In genomic region chr17:17800504-17801021, GRCh38 we compare ENCODE assay signal across 18 cellular contexts. TPM values are rescaled to one million over a fixed set of nuclear protein-coding genes. Genes with fewer than 3 reads are reported as not detected.
DNase-seq lines count a peak whose midpoint lies in the region; ATAC-seq, FAIRE-seq and TF ChIP-seq lines count a peak whose summit lies in the region.
"Had no signal": no experiment of that assay in that cellular context is flagged by ENCODE, and none has a peak within 500 bp of the region (broad histone marks: within the 10 kb centered on the region; RNA-seq: fewer than 3 reads in every experiment).

No MANE protein-coding gene starts in this region.

- H2AFZ ChIP-seq in mammary epithelial cell (ENCODE audit: low read depth, low read length) = no peak overlapping the region
- H2AFZ ChIP-seq in H1 (ENCODE audit: low read length) = no peak overlapping the region

- 88% methylated on average over 11 of the region's 12 CpGs for WGBS in mammary epithelial cell (ENCODE audit: low coverage, missing lambda C conversion rate)
- 93% methylated on average over 12 of the region's 12 CpGs; no CpG with 5 or more reads in 1 of the 2 experiments for WGBS in H1 (ENCODE audit: extremely low coverage in 1 of 2, insufficient coverage in 1 of 2, insufficient read length in 1 of 2, insufficient replicate concordance in 2 of 2, low coverage in 1 of 2, low lambda C conversion rate in 2 of 2, missing lambda C conversion rate in 1 of 2), 2 experiments
- WGBS in psoas muscle, 3 donors = 84 to 89% (median 88%) methylated on average over 12 of the region's 12 CpGs
- 84% methylated on average over 5 of the region's 12 CpGs for WGBS in suprapubic skin

- H3K4me3 ChIP-seq in mammary epithelial cell (replicated peaks in 1 of 3; ENCODE audit: insufficient read depth in 1 of 3, low read depth in 2 of 3, low read length in 3 of 3) = no peak overlapping the region
- H3K4me3 ChIP-seq in H1 (ENCODE audit: extremely low read depth in 1 of 4, insufficient read depth in 2 of 4, low read depth in 3 of 4, low read length in 4 of 4) = no peak overlapping the region
- H3K4me3 ChIP-seq in psoas muscle = no peak overlapping the region
- no peak overlapping the region for H3K4me3 ChIP-seq in suprapubic skin
- H3K4me3 ChIP-seq: BLaER1 treated with 17β-estradiol and CSF1 and Interleukin-3, amounts not matched to agents 10 nM and 100 nM had no signal

- H3K23ac ChIP-seq in H1 (ENCODE audit: insufficient read length) = no peak overlapping the region

- H3K79me2 ChIP-seq in mammary epithelial cell (ENCODE audit: insufficient read depth, low read length) (peaks cover 2% of the 10 kb centered on the region), H1 (ENCODE audit: control insufficient read depth in 1 of 2, insufficient read depth in 2 of 2, low read length in 2 of 2) (no peaks in the 10 kb centered on the region)

- no peaks in the 10 kb centered on the region for H3K27me3 ChIP-seq in mammary epithelial cell (ENCODE audit: insufficient read depth, low read length)
- H3K27me3 ChIP-seq in H1 (replicated peaks in 1 of 4; ENCODE audit: control insufficient read depth in 3 of 4, extremely low read depth in 1 of 4, insufficient read depth in 3 of 4, low read length in 3 of 4) = no peaks in the 10 kb centered on the region
- H3K27me3 ChIP-seq in psoas muscle (ENCODE audit: insufficient read depth in 3 of 3, low read length in 2 of 3) = no peaks in the 10 kb centered on the region
- H3K27me3 ChIP-seq in suprapubic skin = no peaks in the 10 kb centered on the region

- peaks cover 5% of the 10 kb centered on the region for H3K4me1 ChIP-seq in mammary epithelial cell (ENCODE audit: insufficient read depth, low read length)
- peaks cover 0 to 9% (median 0%) of the 10 kb centered on the region in 4 experiments; a peak in 3 of 7 replicates for H3K4me1 ChIP-seq in H1 (replicated peaks in 1 of 4; ENCODE audit: control insufficient read depth in 3 of 4, insufficient read depth in 4 of 4, low read length in 3 of 4)
- peaks cover 4% of the 10 kb centered on the region for H3K4me1 ChIP-seq in psoas muscle
- peaks cover 4% of the 10 kb centered on the region for H3K4me1 ChIP-seq in suprapubic skin

- no peaks in the 10 kb centered on the region for H3K79me1 ChIP-seq in H1 (ENCODE audit: low read depth, low read length)

- no peaks in the 10 kb centered on the region for H3K27me3 Mint-ChIP-seq in MCF 10A (ENCODE audit: insufficient read depth, unreplicated experiment)

- H3K9me3 Mint-ChIP-seq in MCF 10A (ENCODE audit: unreplicated experiment) = no peaks in the 10 kb centered on the region

- peak; percentile 24 to 49; a peak in 3 of 4 replicates for TF ChIP-seq RAD21 in H1 (IDR thresholded peaks at IDR 0.05 in 1 of 2, conservative IDR thresholded peaks at IDR 0.05 in 1 of 2; ENCODE audit: low read depth in 2 of 2, low read length in 2 of 2)

- H4K91ac ChIP-seq in H1 (replicated peaks; ENCODE audit: insufficient read length, low read length) = no peak overlapping the region

- H2BK15ac ChIP-seq in H1 (ENCODE audit: low read length) = no peak overlapping the region

- peaks cover 59% of the 10 kb centered on the region for H3K36me3 Mint-ChIP-seq in MCF 10A (ENCODE audit: insufficient read depth, unreplicated experiment)

- no peak overlapping the region for H3K4ac ChIP-seq in H1 (replicated peaks; ENCODE audit: insufficient read length, low read depth, low read length)

- H3K23me2 ChIP-seq in H1 (ENCODE audit: low read depth, low read length) = no peaks in the 10 kb centered on the region

- POLR2A ChIA-PET in MCF 10A (lab: Yijun Ruan, JAX) (interaction anchor here (1.1 kb wide), 1 partner anchor 36 kb away, joined by 5 read pairs; the partner anchor contains the start of gene SREBF1), H1 (lab: Charles Lee; ENCODE audit: partially characterized antibody) (interaction anchor here (0.7 to 3.0 kb wide), 5 partner anchors 9 to 36 kb away, joined by 3 to 14 read pairs (median 5); partner anchors contain the start of gene SREBF1)

- peaks cover 2% of the 10 kb centered on the region for H3K4me1 Mint-ChIP-seq in MCF 10A (ENCODE audit: insufficient read depth, unreplicated experiment)

- TF ChIP-seq CTCF in MCF 10A (IDR thresholded peaks at IDR 0.05; ENCODE audit: unreplicated experiment) = no peak
- TF ChIP-seq CTCF in mammary epithelial cell (conservative IDR thresholded peaks at IDR 0.05 in 1 of 2, IDR thresholded peaks at IDR 0.05 in 1 of 2; ENCODE audit: extremely low read depth in 1 of 2, insufficient read depth in 1 of 2, low read depth in 1 of 2, low read length in 2 of 2) = no peak
- peak; percentile 9 to 25 (median 23) for TF ChIP-seq CTCF in H1 (IDR thresholded peaks at IDR 0.05; ENCODE audit: control extremely low read depth in 1 of 3, insufficient read depth in 1 of 3, low read depth in 1 of 3, low read length in 3 of 3)
- no peak for TF ChIP-seq CTCF in psoas muscle (IDR thresholded peaks at IDR 0.05)
- no peak for TF ChIP-seq CTCF in suprapubic skin (IDR thresholded peaks at IDR 0.05)

- H3K9me3 ChIP-seq in mammary epithelial cell (replicated peaks; ENCODE audit: insufficient read depth, low read length) (no peaks in the 10 kb centered on the region), H1 (ENCODE audit: insufficient read depth in 2 of 2, low read depth in 1 of 2, low read length in 1 of 2) (no peaks in the 10 kb centered on the region), psoas muscle (no peaks in the 10 kb centered on the region), suprapubic skin (no peaks in the 10 kb centered on the region)
- H3K9me3 ChIP-seq: BLaER1 treated with 17β-estradiol and CSF1 and Interleukin-3, amounts not matched to agents 10 nM and 100 nM had no signal

- FAIRE-seq in HTR-8/SVneo (lab: Jason Lieb, UNC) = peak; percentile 31
- no peak for FAIRE-seq in H1 (lab: Jason Lieb, UNC)
- FAIRE-seq: H54 had no signal

- CTCF ChIA-PET in MCF 10A (lab: Yijun Ruan, JAX) (interaction anchor here (1.1 kb wide), 1 partner anchor 11 kb away, joined by 4 read pairs; no protein-coding TSS in a partner anchor), mammary epithelial cell (lab: Charles Lee; ENCODE audit: low non-redundant PET) (no interaction called here), H1 (lab: Charles Lee; ENCODE audit: partially characterized antibody) (interaction anchor here (0.7 to 3.0 kb wide), 16 partner anchors 10 to 185 kb away, joined by 3 to 36 read pairs (median 4); no protein-coding TSS in a partner anchor)

- TF ChIP-seq EP300 in H1 (IDR thresholded peaks at IDR 0.05; ENCODE audit: borderline replicate concordance in 1 of 2, low read depth in 2 of 2, low read length in 2 of 2) = no peak
- TF ChIP-seq EP300 in suprapubic skin (IDR thresholded peaks at IDR 0.05) = no peak

- DNase-seq in MCF 10A (ENCODE audit: unreplicated experiment) (no peak), mammary epithelial cell (no peak), HTR-8/SVneo (ENCODE audit: insufficient read length, low spot score) (no peak), H1 (ENCODE audit: low read depth in 1 of 2, low spot score in 2 of 2) (no peak), psoas muscle (no peak), amniotic stem cell (lab: John Stamatoyannopoulos, UW) (no peak), suprapubic skin (ENCODE audit: low spot score in 2 of 2) (no peak)
- DNase-seq: 8988T, EL, KG1, NCI-H1092 treated with DMSO at 0.1 percent for 48 hours, NCI-H1694, NCI-H2107, NCI-H345, PC-3 had no signal

- H3K27ac ChIP-seq in mammary epithelial cell (ENCODE audit: insufficient read depth, low read depth, low read length) (no peak overlapping the region), H1 (ENCODE audit: low read depth, low read length) (no peak overlapping the region), psoas muscle (no peak overlapping the region), suprapubic skin (no peak overlapping the region)
- H3K27ac ChIP-seq: BLaER1 treated with 17β-estradiol and CSF1 and Interleukin-3, amounts not matched to agents 10 nM and 100 nM had no signal

- intact Hi-C loops in MCF 10A (cut with micrococcal nuclease) (no loop called here), mammary epithelial cell (cut with micrococcal nuclease) (no loop called here), psoas muscle (cut with DNase I) (no loop called here)

- peak overlapping the region; percentile 20; the same call in 1 of the 2 replicates for H4K8ac ChIP-seq in H1 (ENCODE audit: extremely low read depth, insufficient read depth, low read length)

- peak in 3 of 4 donors; percentile 13 to 29 (median 25) for ATAC-seq in psoas muscle
- ATAC-seq in GM18498 (IDR thresholded peaks at IDR 0.05; ENCODE audit: unreplicated experiment) = no peak
- ATAC-seq: PC-3 had no signal

- H3K9ac ChIP-seq in mammary epithelial cell (ENCODE audit: insufficient read depth, low read length) = no peak overlapping the region
- H3K9ac ChIP-seq in H1 (replicated peaks in 1 of 4; ENCODE audit: extremely low read depth in 1 of 4, low read depth in 3 of 4, low read length in 3 of 4) = no peak overlapping the region

- H2AK5ac ChIP-seq in H1 (ENCODE audit: low read depth, low read length) = no peak overlapping the region

- BruUV-seq in MCF 10A (replicated peaks; lab: Mats Ljungman, UMichigan) = no TSS peak
- BruUV-seq in mammary epithelial cell (replicated peaks; lab: Mats Ljungman, UMichigan) = no TSS peak

- H3K56ac ChIP-seq in H1 (replicated peaks; ENCODE audit: insufficient read length, low read depth, low read length) = no peak overlapping the region

- peak overlapping the region; percentile 27 for H3K27ac Mint-ChIP-seq in MCF 10A (ENCODE audit: low read depth, unreplicated experiment)

- H2BK12ac ChIP-seq in H1 (ENCODE audit: low read depth, low read length) = no peak overlapping the region

- no peak overlapping the region for H3K18ac ChIP-seq in H1 (ENCODE audit: extremely low read depth, low read length)

- H4K5ac ChIP-seq in H1 (ENCODE audit: insufficient read length, low read depth, low read length) = no peak overlapping the region

- H2BK120ac ChIP-seq in H1 (replicated peaks; ENCODE audit: low read depth, low read length) = no peak overlapping the region

- H2BK5ac ChIP-seq in H1 (ENCODE audit: low read depth, low read length) = no peak overlapping the region

- TF ChIP-seq POLR2A in H1 (IDR thresholded peaks at IDR 0.05; ENCODE audit: control extremely low read depth in 1 of 2, low read depth in 2 of 2, low read length in 2 of 2) (no peak), suprapubic skin (IDR thresholded peaks at IDR 0.05) (no peak)

- H3K14ac ChIP-seq in H1 (ENCODE audit: insufficient read length) = no peak overlapping the region

- no peak overlapping the region for H2BK20ac ChIP-seq in H1 (ENCODE audit: low read length)

- in situ Hi-C loops in mammary epithelial cell (cut with MboI; ENCODE audit: low sequenced_read_pairs in 2 of 2) = loop anchor here in 1 of 2 donors (25.0 kb wide), 1 partner anchor 113 kb away; the partner anchor contains the start of gene RAI1

- H4K20me1 ChIP-seq in mammary epithelial cell (ENCODE audit: insufficient read depth, low read length) (no peaks in the 10 kb centered on the region), H1 (replicated peaks in 1 of 2; ENCODE audit: control insufficient read depth in 1 of 2, insufficient read depth in 2 of 2, low read length in 2 of 2) (peaks cover 0 to 1% of the 10 kb centered on the region in 2 experiments)

- dilution Hi-C loops in mammary epithelial cell (cut with HindIII; ENCODE audit: low sequenced_read_pairs) = no loop called here

- no peak overlapping the region for H3K4me3 Mint-ChIP-seq in MCF 10A (ENCODE audit: unreplicated experiment)

- H3K36me3 ChIP-seq in mammary epithelial cell (ENCODE audit: insufficient read depth, low read length) (peaks cover 2% of the 10 kb centered on the region), H1 (ENCODE audit: control insufficient read depth in 2 of 4, insufficient read depth in 4 of 4, low read length in 3 of 4) (no peaks in the 10 kb centered on the region), psoas muscle (ENCODE audit: insufficient read depth in 1 of 2, low read depth in 1 of 2) (peaks cover 0 to 22% of the 10 kb centered on the region in 2 donors), suprapubic skin (peaks cover 44% of the 10 kb centered on the region)

- no peak overlapping the region for H3K4me2 ChIP-seq in mammary epithelial cell (ENCODE audit: insufficient read depth, low read depth, low read length)
- no peak overlapping the region for H3K4me2 ChIP-seq in H1 (ENCODE audit: insufficient read depth in 1 of 2, low read depth in 2 of 2, low read length in 2 of 2)

RNA-seq across cellular contexts. Expression of gene SREBF1, which starts 36.2 kb away (rescaled TPM):
- total RNA-seq in MCF 10A (2022) = 87.1 and 91.7 TPM in 2 replicates
- 100 to 1,000 TPM; 109 to 173 TPM for total RNA-seq in mammary epithelial cell
- 71.5 TPM for polyA plus RNA-seq in mammary epithelial cell
- 152 TPM for polyA minus RNA-seq in mammary epithelial cell
- total RNA-seq in H1 (2021; fragmentation: NEBNext Ultra II Directional; extraction: Animal tissue kit (Norgen Biotek cat#: 25700)) = 69.9 and 70.8 TPM in 2 replicates
- polyA plus RNA-seq in H1 (2011; rRNA removed) = 28.6 and 64.6 TPM in 2 replicates
- 34.1 TPM for polyA plus RNA-seq in H1 (2011; cell fraction: cytosol; rRNA removed)
- polyA plus RNA-seq in H1 (2011; cell fraction: nucleus; rRNA removed) = 270 TPM
- polyA plus RNA-seq in H1 (2012, experiment 1 of 2) = 45.2 to 64.7 TPM (median 53.7 TPM) in 4 replicates
- polyA plus RNA-seq in H1 (2012, experiment 2 of 2) = 36.4 TPM
- polyA plus RNA-seq in H1 (2013, experiment 1 of 2) = 88.4 TPM
- polyA plus RNA-seq in H1 (2013, experiment 2 of 2) = 76.5 TPM
- polyA minus RNA-seq in H1 (2011; rRNA and poly(A)+ RNA removed) = 21.0 and 35.5 TPM in 2 replicates
- polyA minus RNA-seq in H1 (2011; cell fraction: cytosol; rRNA and poly(A)+ RNA removed) = 60.1 TPM
- polyA minus RNA-seq in H1 (2011; cell fraction: nucleus; rRNA and poly(A)+ RNA removed) = 90.1 TPM
- total RNA-seq in psoas muscle = 10 to 100 TPM; 16.1 to 43.0 (median 31.1) TPM
- 10 to 100 TPM in 2 of 3 donors, 1 to 10 TPM in 1; 6.2 to 19.2 (median 17.7) TPM for polyA plus RNA-seq in psoas muscle
- 100 to 1,000 TPM in 2 of 4 donors, 10 to 100 TPM in 2; 78.1 to 124 (median 91.7) TPM for total RNA-seq in suprapubic skin

Comparison
In these comparisons a context has a peak if more than half of its experiments do, and no peak if none do; other contexts are left out.
1. CTCF ChIP-seq: peak in H1 (3 of 3); none in MCF 10A (single experiment), mammary epithelial cell (0 of 2), psoas muscle (single experiment) and suprapubic skin (0 of 2).